In genomic region chr14:91814317-91814716, GRCh38 we compare ENCODE assay signal across 24 cellular contexts. TPM values are rescaled to one million over a fixed set of nuclear protein-coding genes. Genes with fewer than 3 reads are reported as not detected.
DNase-seq lines count a peak whose midpoint lies in the region; ATAC-seq and TF ChIP-seq lines count a peak whose summit lies in the region.
"Had no signal": no experiment of that assay in that cellular context is flagged by ENCODE, and none has a peak within 500 bp of the region (broad histone marks: within the 10 kb centered on the region; RNA-seq: fewer than 3 reads in every experiment).

No MANE protein-coding gene starts in this region.

- TF ChIP-seq CTCF in activated CD8-positive, alpha-beta T cell treated with anti-CD3 and anti-CD28 coated beads for 36 hours (IDR thresholded peaks at IDR 0.05), result peak; percentile 33
- TF ChIP-seq CTCF in WTC11 (IDR thresholded peaks at IDR 0.05), result no peak
- TF ChIP-seq CTCF in endodermal cell (conservative IDR thresholded peaks at IDR 0.05), result no peak
- no peak for TF ChIP-seq CTCF in OCI-LY7 (conservative IDR thresholded peaks at IDR 0.05; ENCODE audit: low read length)

- ATAC-seq in activated CD8-positive, alpha-beta T cell treated with anti-CD3 and anti-CD28 coated beads for 36 hours, result no peak
- no peak for ATAC-seq in activated CD8-positive, alpha-beta T cell treated with anti-CD3 and anti-CD28 coated beads, Interleukin-2, amount 10 ng/mL, durations not matched to agents 7 days and 5 days
- ATAC-seq in WTC11 (no peak), naive B cell (ENCODE audit: low read depth in 2 of 2) (no peak)
- ATAC-seq: GM23338, HepG2 had no signal

- H3K27ac Mint-ChIP-seq in activated CD8-positive, alpha-beta T cell treated with anti-CD3 and anti-CD28 coated beads for 36 hours, result peak overlapping the region; percentile 37
- H3K27ac Mint-ChIP-seq in activated CD8-positive, alpha-beta T cell treated with anti-CD3 and anti-CD28 coated beads, Interleukin-2, amount 10 ng/mL, durations not matched to agents 7 days and 5 days, result no peak overlapping the region
- peak overlapping the region; percentile 22 to 91 (median 83) for H3K27ac Mint-ChIP-seq in CD4-positive, alpha-beta memory T cell
- peak overlapping the region; percentile 13; the same call in 1 of the 2 replicates for H3K27ac Mint-ChIP-seq in WTC11
- peak overlapping the region in 4 of 6 donors; percentile 8 to 92 (median 54) for H3K27ac Mint-ChIP-seq in naive B cell
- H3K27ac Mint-ChIP-seq in endodermal cell, result no peak overlapping the region
- H3K27ac Mint-ChIP-seq: GM23338 had no signal

- POLR2A ChIA-PET in activated CD8-positive, alpha-beta T cell treated with anti-CD3 and anti-CD28 coated beads for 36 hours (lab: Charles Lee), result no interaction called here
- POLR2A ChIA-PET in activated CD8-positive, alpha-beta T cell treated with anti-CD3 and anti-CD28 coated beads, Interleukin-2, amount 10 ng/mL, durations not matched to agents 7 days and 5 days (lab: Charles Lee), result no interaction called here
- POLR2A ChIA-PET in CD4-positive, alpha-beta memory T cell (lab: Charles Lee; ENCODE audit: partially characterized antibody), result interaction anchor here (1.2 kb wide), 2 partner anchors 9 to 21 kb away, joined by 4 read pairs; no protein-coding TSS in a partner anchor
- POLR2A ChIA-PET in WTC11 (lab: Charles Lee), result no interaction called here
- POLR2A ChIA-PET in OCI-LY7 (lab: Charles Lee), result no interaction called here

- no peak overlapping the region for H3K4me3 ChIP-seq in CD4-positive, alpha-beta memory T cell (ENCODE audit: low read length in 2 of 2)
- H3K4me3 ChIP-seq in endodermal cell (ENCODE audit: low read length) (no peak overlapping the region), OCI-LY7 (ENCODE audit: low read depth, low read length, poor library complexity, severe bottlenecking) (no peak overlapping the region)
- H3K4me3 ChIP-seq: GM23338, Peyer's patch, SJCRH30 had no signal

- H3K36me3 ChIP-seq in CD4-positive, alpha-beta memory T cell (ENCODE audit: insufficient read depth, low read length), result peaks cover 41% of the 10 kb centered on the region
- no peaks in the 10 kb centered on the region for H3K36me3 ChIP-seq in endodermal cell (ENCODE audit: control insufficient read depth, insufficient read depth, low read length)
- H3K36me3 ChIP-seq in OCI-LY7 (ENCODE audit: insufficient read depth, low read length), result no peaks in the 10 kb centered on the region
- H3K36me3 ChIP-seq: SJCRH30 had no signal

- H3K27ac ChIP-seq in CD4-positive, alpha-beta memory T cell (ENCODE audit: low read depth, low read length), result no peak overlapping the region
- H3K27ac ChIP-seq in endodermal cell (ENCODE audit: low read depth, low read length) (no peak overlapping the region), OCI-LY7 (ENCODE audit: low read depth, low read length, poor library complexity, severe bottlenecking) (no peak overlapping the region)
- H3K27ac ChIP-seq: HL-60, Peyer's patch, SJCRH30 had no signal

- BruUV-seq in OCI-LY7 (replicated peaks; lab: Mats Ljungman, UMichigan), result no TSS peak

- peaks cover 47% of the 10 kb centered on the region for H3K36me3 Mint-ChIP-seq in activated CD8-positive, alpha-beta T cell treated with anti-CD3 and anti-CD28 coated beads for 36 hours (ENCODE audit: low read depth)
- peaks cover 75% of the 10 kb centered on the region for H3K36me3 Mint-ChIP-seq in activated CD8-positive, alpha-beta T cell treated with anti-CD3 and anti-CD28 coated beads, Interleukin-2, amount 10 ng/mL, durations not matched to agents 7 days and 5 days (ENCODE audit: low read depth)
- peaks cover 54 to 85% of the 10 kb centered on the region in 2 donors for H3K36me3 Mint-ChIP-seq in CD4-positive, alpha-beta memory T cell
- H3K36me3 Mint-ChIP-seq in WTC11 (peaks cover 24% of the 10 kb centered on the region), naive B cell (peaks cover 19 to 34% of the 10 kb centered on the region in 2 donors), endodermal cell (ENCODE audit: low read depth) (peaks cover 24% of the 10 kb centered on the region)

- H3K9me2 ChIP-seq in OCI-LY7 (ENCODE audit: insufficient read depth, low read length), result no peaks in the 10 kb centered on the region

- intact Hi-C loops in activated CD8-positive, alpha-beta T cell treated with anti-CD3 and anti-CD28 coated beads for 36 hours (cut with micrococcal nuclease), result no loop called here
- intact Hi-C loops in CD4-positive, alpha-beta memory T cell (cut with micrococcal nuclease), result no loop called here
- intact Hi-C loops in OCI-LY7 (cut with micrococcal nuclease; ENCODE audit: unreplicated experiment), result no loop called here

- no peak overlapping the region for H3K4me2 ChIP-seq in OCI-LY7 (ENCODE audit: low read length)
- H3K4me2 ChIP-seq: GM23338 had no signal

- H3K9me3 ChIP-seq in CD4-positive, alpha-beta memory T cell (ENCODE audit: control insufficient read depth in 1 of 2, low read length in 2 of 2), result no peaks in the 10 kb centered on the region
- H3K9me3 ChIP-seq in endodermal cell (ENCODE audit: control insufficient read depth, low read length) (peaks cover 13% of the 10 kb centered on the region), OCI-LY7 (ENCODE audit: low read length) (no peaks in the 10 kb centered on the region)
- H3K9me3 ChIP-seq: Peyer's patch, SJCRH30 had no signal

- peaks cover 20% of the 10 kb centered on the region for H3K9me3 Mint-ChIP-seq in activated CD8-positive, alpha-beta T cell treated with anti-CD3 and anti-CD28 coated beads for 36 hours
- peaks cover 48% of the 10 kb centered on the region for H3K9me3 Mint-ChIP-seq in activated CD8-positive, alpha-beta T cell treated with anti-CD3 and anti-CD28 coated beads, Interleukin-2, amount 10 ng/mL, durations not matched to agents 7 days and 5 days (ENCODE audit: insufficient read depth)
- H3K9me3 Mint-ChIP-seq in CD4-positive, alpha-beta memory T cell, result peaks cover 3 to 17% (median 14%) of the 10 kb centered on the region in 8 donors
- peaks cover 21% of the 10 kb centered on the region for H3K9me3 Mint-ChIP-seq in WTC11
- H3K9me3 Mint-ChIP-seq in naive B cell, result peaks cover 7 to 31% (median 17%) of the 10 kb centered on the region in 7 donors
- H3K9me3 Mint-ChIP-seq in endodermal cell, result peaks cover 14% of the 10 kb centered on the region

- peaks cover 55% of the 10 kb centered on the region for H3K4me1 Mint-ChIP-seq in activated CD8-positive, alpha-beta T cell treated with anti-CD3 and anti-CD28 coated beads for 36 hours (ENCODE audit: low read depth)
- H3K4me1 Mint-ChIP-seq in activated CD8-positive, alpha-beta T cell treated with anti-CD3 and anti-CD28 coated beads, Interleukin-2, amount 10 ng/mL, durations not matched to agents 7 days and 5 days (ENCODE audit: low read depth), result peaks cover 7% of the 10 kb centered on the region
- peaks cover 45 to 66% (median 64%) of the 10 kb centered on the region in 4 donors for H3K4me1 Mint-ChIP-seq in CD4-positive, alpha-beta memory T cell
- H3K4me1 Mint-ChIP-seq in WTC11, result peaks cover 23% of the 10 kb centered on the region
- H3K4me1 Mint-ChIP-seq in naive B cell, result peaks cover 18 to 27% (median 19%) of the 10 kb centered on the region in 3 donors
- H3K4me1 Mint-ChIP-seq in endodermal cell, result peaks cover 3% of the 10 kb centered on the region

- no peaks in the 10 kb centered on the region for H3K27me3 ChIP-seq in CD4-positive, alpha-beta memory T cell (ENCODE audit: insufficient read depth, low read length)
- H3K27me3 ChIP-seq in endodermal cell (ENCODE audit: control insufficient read depth, insufficient read depth, low read length, poor library complexity, severe bottlenecking), result no peaks in the 10 kb centered on the region
- H3K27me3 ChIP-seq: Peyer's patch had no signal

- no peak overlapping the region for H3K4me3 Mint-ChIP-seq in activated CD8-positive, alpha-beta T cell treated with anti-CD3 and anti-CD28 coated beads for 36 hours
- H3K4me3 Mint-ChIP-seq in activated CD8-positive, alpha-beta T cell treated with anti-CD3 and anti-CD28 coated beads, Interleukin-2, amount 10 ng/mL, durations not matched to agents 7 days and 5 days, result no peak overlapping the region
- peak overlapping the region in 4 of 8 donors; percentile 5 to 59 (median 42) for H3K4me3 Mint-ChIP-seq in CD4-positive, alpha-beta memory T cell
- H3K4me3 Mint-ChIP-seq in WTC11 (no peak overlapping the region), naive B cell (no peak overlapping the region), endodermal cell (no peak overlapping the region)
- H3K4me3 Mint-ChIP-seq: GM23338 had no signal

- no peak overlapping the region for H2AFZ ChIP-seq in OCI-LY7 (ENCODE audit: low read length)
- H2AFZ ChIP-seq: GM23338 had no signal

- DNase-seq in activated CD8-positive, alpha-beta T cell treated with anti-CD3 and anti-CD28 coated beads for 36 hours, result no peak
- DNase-seq in activated CD8-positive, alpha-beta T cell treated with anti-CD3 and anti-CD28 coated beads, Interleukin-2, amount 10 ng/mL, durations not matched to agents 7 days and 5 days, result no peak
- no peak for DNase-seq in CD4-positive, alpha-beta memory T cell
- no peak for DNase-seq in WTC11 (ENCODE audit: low spot score)
- no peak for DNase-seq in naive B cell
- DNase-seq in endodermal cell, result no peak
- DNase-seq in OCI-LY7 (ENCODE audit: low spot score), result no peak
- no peak for DNase-seq in NCI-H1436 (lab: John Stamatoyannopoulos, UW)
- DNase-seq: AML-193, HCEC 1CT, KBM-7, MM.1S, NCI-H1048, NCI-H1436 treated with DMSO at 0.1 percent for 48 hours, NCI-H1930, NCI-H226, NCI-H524, NCI-H774, Peyer's patch, SJCRH30 had no signal

- H3K9ac ChIP-seq in endodermal cell (ENCODE audit: extremely low read depth, low read length, poor library complexity, severe bottlenecking), result no peak overlapping the region

- CTCF ChIA-PET in activated CD8-positive, alpha-beta T cell treated with anti-CD3 and anti-CD28 coated beads for 36 hours (lab: Charles Lee), result interaction anchor here (1.2 kb wide), 1 partner anchor 65 kb away, joined by 3 read pairs; no protein-coding TSS in a partner anchor
- CTCF ChIA-PET in activated CD8-positive, alpha-beta T cell treated with anti-CD3 and anti-CD28 coated beads, Interleukin-2, amount 10 ng/mL, durations not matched to agents 7 days and 5 days (lab: Charles Lee), result no interaction called here
- CTCF ChIA-PET in CD4-positive, alpha-beta memory T cell (lab: Charles Lee; ENCODE audit: partially characterized antibody), result interaction anchor here (1.0 to 1.2 kb wide), 2 partner anchors 13 to 96 kb away, joined by 3 read pairs; no protein-coding TSS in a partner anchor
- CTCF ChIA-PET in WTC11 (lab: Charles Lee), result interaction anchor here (0.7 kb wide), 1 partner anchor 97 kb away, joined by 4 read pairs; no protein-coding TSS in a partner anchor
- CTCF ChIA-PET in OCI-LY7 (lab: Charles Lee; ENCODE audit: unreplicated experiment), result no interaction called here

- WGBS in endodermal cell (ENCODE audit: insufficient coverage in 1 of 2, insufficient read length in 1 of 2), 2 experiments, result 80 to 95% methylated on average over 1 of the region's 1 CpG

- peaks cover 41% of the 10 kb centered on the region for H3K4me1 ChIP-seq in CD4-positive, alpha-beta memory T cell (ENCODE audit: insufficient read depth, low read length)
- H3K4me1 ChIP-seq in endodermal cell (ENCODE audit: control insufficient read depth, insufficient read depth, low read length) (no peaks in the 10 kb centered on the region), OCI-LY7 (ENCODE audit: insufficient read depth, low read length, poor library complexity, severe bottlenecking) (no peaks in the 10 kb centered on the region)
- H3K4me1 ChIP-seq: SJCRH30 had no signal

- H3K27me3 Mint-ChIP-seq in activated CD8-positive, alpha-beta T cell treated with anti-CD3 and anti-CD28 coated beads for 36 hours, result no peaks in the 10 kb centered on the region
- no peaks in the 10 kb centered on the region for H3K27me3 Mint-ChIP-seq in activated CD8-positive, alpha-beta T cell treated with anti-CD3 and anti-CD28 coated beads, Interleukin-2, amount 10 ng/mL, durations not matched to agents 7 days and 5 days (ENCODE audit: low read depth)
- no peaks in the 10 kb centered on the region for H3K27me3 Mint-ChIP-seq in CD4-positive, alpha-beta memory T cell
- H3K27me3 Mint-ChIP-seq in WTC11 (ENCODE audit: low read depth) (no peaks in the 10 kb centered on the region; the same call in 1 of the 2 replicates), naive B cell (peaks cover 0 to 14% (median 14%) of the 10 kb centered on the region in 3 donors), endodermal cell (ENCODE audit: insufficient read depth) (no peaks in the 10 kb centered on the region)

- H3K79me2 ChIP-seq in OCI-LY7 (ENCODE audit: insufficient read depth, low read depth, low read length), result no peaks in the 10 kb centered on the region

- no peaks in the 10 kb centered on the region for H4K20me1 ChIP-seq in OCI-LY7 (ENCODE audit: insufficient read depth, low read length)

RNA-seq across cellular contexts. Expression of gene TC2N, which starts 53.0 kb away (rescaled TPM):
- 10 to 100 TPM; 28.5 to 32.5 TPM for total RNA-seq in activated CD8-positive, alpha-beta T cell treated with anti-CD3 and anti-CD28 coated beads for 36 hours
- total RNA-seq in activated CD8-positive, alpha-beta T cell treated with anti-CD3 and anti-CD28 coated beads, Interleukin-2, amount 10 ng/mL, durations not matched to agents 7 days and 5 days, result 100 to 1,000 TPM; 119 to 120 TPM
- total RNA-seq in CD4-positive, alpha-beta memory T cell, result 100 to 1,000 TPM; 320 to 325 TPM
- polyA plus RNA-seq in CD4-positive, alpha-beta memory T cell, result 100 to 1,000 TPM; 234 to 261 TPM
- total RNA-seq in WTC11 (2021) (29.3 to 33.0 TPM (median 29.6 TPM) in 3 replicates), endodermal cell (10 to 100 TPM; 17.3 to 19.5 TPM), OCI-LY7 (2022) (not detected in 2 replicates)
- polyA plus RNA-seq in naive B cell (ENCODE audit: low read depth in 6 of 6), result 10 to 100 TPM in 1 of 6 donors, 1 to 10 TPM in 4, under 1 TPM in 1; 0.60 to 16.6 (median 7.4) TPM
- polyA plus RNA-seq in endodermal cell (2013, experiment 1 of 2), result 2.7 TPM
- 3.1 TPM for polyA plus RNA-seq in endodermal cell (2013, experiment 2 of 2)
- total RNA-seq in OCI-LY7 (2014; rRNA removed; shearing (Covaris generic)), result 0.10 and 0.57 TPM in 2 replicates
- total RNA-seq: A172, HepG2 had no signal

Comparison
In these comparisons a context has a peak if more than half of its experiments do, and no peak if none do; other contexts are left out.
1. H3K27ac Mint-ChIP-seq: peak in activated CD8-positive, alpha-beta T cell treated with anti-CD3 and anti-CD28 coated beads for 36 hours (single experiment), CD4-positive, alpha-beta memory T cell (7 of 7), WTC11 (single experiment) and naive B cell (4 of 6); none in activated CD8-positive, alpha-beta T cell treated with anti-CD3 and anti-CD28 coated beads, Interleukin-2, amount 10 ng/mL, durations not matched to agents 7 days and 5 days (single experiment) and endodermal cell (single experiment).
2. CTCF ChIA-PET loops: an anchor here in activated CD8-positive, alpha-beta T cell treated with anti-CD3 and anti-CD28 coated beads for 36 hours (1.2 kb wide), CD4-positive, alpha-beta memory T cell (1.0 to 1.2 kb wide) and WTC11 (0.7 kb wide); none called in activated CD8-positive, alpha-beta T cell treated with anti-CD3 and anti-CD28 coated beads, Interleukin-2, amount 10 ng/mL, durations not matched to agents 7 days and 5 days and OCI-LY7.
3. RNA of gene TC2N, which starts 53.0 kb away (total RNA-seq): 320 to 325 TPM in CD4-positive, alpha-beta memory T cell, 119 to 120 TPM in activated CD8-positive, alpha-beta T cell treated with anti-CD3 and anti-CD28 coated beads, Interleukin-2, amount 10 ng/mL, durations not matched to agents 7 days and 5 days, 29.3 to 33.0 TPM in WTC11, 28.5 to 32.5 TPM in activated CD8-positive, alpha-beta T cell treated with anti-CD3 and anti-CD28 coated beads for 36 hours and 17.3 to 19.5 TPM in endodermal cell; 0.10 to 0.57 TPM in OCI-LY7; every median in the first group is over 10 times any median in the second.